ENCODE assay signal across 1 cellular context in the genomic region with DNA sequence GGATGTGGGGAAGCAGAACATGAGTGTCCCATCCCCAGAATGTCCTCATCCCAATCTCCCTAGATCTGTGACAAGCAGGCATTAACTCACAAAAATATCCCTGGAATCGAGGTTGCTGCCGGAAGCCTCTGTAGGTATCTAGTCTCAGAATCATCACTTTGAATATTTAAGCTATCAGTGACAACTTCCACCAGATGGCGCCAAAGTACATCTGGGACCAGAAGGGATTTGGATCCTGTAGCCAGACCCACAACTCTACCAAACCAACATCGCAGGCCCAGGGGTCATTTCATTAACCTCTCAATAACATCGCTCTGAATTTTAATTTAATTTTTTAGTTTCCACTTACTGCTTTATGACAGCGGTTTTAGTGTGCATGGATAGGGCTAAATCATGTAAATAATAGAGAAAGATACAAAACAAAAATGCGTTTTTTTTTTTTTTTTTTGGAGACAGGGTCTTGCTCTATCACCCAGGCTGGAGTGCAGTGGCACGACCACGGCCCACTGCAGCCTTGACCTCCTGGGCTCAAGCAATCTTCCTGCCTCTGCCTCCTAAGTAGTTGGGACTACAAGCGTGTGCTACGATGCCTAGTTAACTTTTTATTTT.
A peak's percentile ranks its signal among the peaks of the same experiment; 100 is the strongest.
TF ChIP-seq lines count a peak whose summit lies in the region.

No MANE protein-coding gene starts in this region.

TF ChIP-seq in HepG2, 621 proteins besides CTCF, POLR2A, EP300 and RAD21 (continued from another document and continues in another):
- TF ChIP-seq SMC3 (IDR thresholded peaks at IDR 0.05; ENCODE audit: low read length) (peak; percentile 66), TP53 (CRISPR knock-in tag; conservative IDR thresholded peaks at IDR 0.05) (no peak), ZMYM3 (CRISPR knock-in tag; IDR thresholded peaks at IDR 0.05) (no peak), ZNF75D (CRISPR knock-in tag; IDR thresholded peaks at IDR 0.05; ENCODE audit: borderline replicate concordance) (no peak), SIX4 (CRISPR knock-in tag; IDR thresholded peaks at IDR 0.05) (no peak), MAFK (conservative IDR thresholded peaks at IDR 0.05 in 1 of 2, IDR thresholded peaks at IDR 0.05 in 1 of 2; ENCODE audit: low read length in 2 of 2) (no peak), CBX5 (CRISPR knock-in tag; IDR thresholded peaks at IDR 0.05; ENCODE audit: borderline replicate concordance) (no peak), ZNF446 (CRISPR knock-in tag; IDR thresholded peaks at IDR 0.05) (no peak), ZNF367 (CRISPR knock-in tag; IDR thresholded peaks at IDR 0.05; ENCODE audit: borderline replicate concordance) (no peak), ZNF761 (CRISPR knock-in tag; conservative IDR thresholded peaks at IDR 0.05) (no peak), RARA (CRISPR knock-in tag; IDR thresholded peaks at IDR 0.05) (no peak), CBX2 (IDR thresholded peaks at IDR 0.05; ENCODE audit: low read depth, low read length) (no peak), CBX2 (CRISPR knock-in tag; IDR thresholded peaks at IDR 0.05; ENCODE audit: low read depth) (no peak), SRF (IDR thresholded peaks at IDR 0.05; ENCODE audit: low read depth, low read length) (no peak), ZNF773 (CRISPR knock-in tag; IDR thresholded peaks at IDR 0.05; ENCODE audit: borderline replicate concordance) (no peak), HDAC2 (CRISPR knock-in tag; IDR thresholded peaks at IDR 0.05) (0 out of 2 replicates have a peak, but pooled peaks have one; percentile 9), HOXA7 (CRISPR knock-in tag; IDR thresholded peaks at IDR 0.05) (no peak), HMG20A (CRISPR knock-in tag; IDR thresholded peaks at IDR 0.05; ENCODE audit: borderline replicate concordance) (no peak), ZSCAN31 (CRISPR knock-in tag; IDR thresholded peaks at IDR 0.05; ENCODE audit: low read depth) (no peak), ATF1 (CRISPR knock-in tag; IDR thresholded peaks at IDR 0.05) (0 out of 2 replicates have a peak, but pooled peaks have one; percentile 4), ZNF775 (CRISPR knock-in tag; IDR thresholded peaks at IDR 0.05; ENCODE audit: borderline replicate concordance) (no peak), ZNF121 (CRISPR knock-in tag; IDR thresholded peaks at IDR 0.05) (peak; percentile 38; the same call in 1 of the 2 replicates), ZNF460 (CRISPR knock-in tag; IDR thresholded peaks at IDR 0.05; ENCODE audit: borderline replicate concordance) (no peak), HES4 (CRISPR knock-in tag; IDR thresholded peaks at IDR 0.05; ENCODE audit: borderline replicate concordance) (no peak), XRCC5 (optimal IDR thresholded peaks at IDR 0.05; ENCODE audit: low read length) (peak; percentile 33), CBFB (CRISPR knock-in tag; IDR thresholded peaks at IDR 0.05) (no peak)
- TF ChIP-seq, protein P1, sequence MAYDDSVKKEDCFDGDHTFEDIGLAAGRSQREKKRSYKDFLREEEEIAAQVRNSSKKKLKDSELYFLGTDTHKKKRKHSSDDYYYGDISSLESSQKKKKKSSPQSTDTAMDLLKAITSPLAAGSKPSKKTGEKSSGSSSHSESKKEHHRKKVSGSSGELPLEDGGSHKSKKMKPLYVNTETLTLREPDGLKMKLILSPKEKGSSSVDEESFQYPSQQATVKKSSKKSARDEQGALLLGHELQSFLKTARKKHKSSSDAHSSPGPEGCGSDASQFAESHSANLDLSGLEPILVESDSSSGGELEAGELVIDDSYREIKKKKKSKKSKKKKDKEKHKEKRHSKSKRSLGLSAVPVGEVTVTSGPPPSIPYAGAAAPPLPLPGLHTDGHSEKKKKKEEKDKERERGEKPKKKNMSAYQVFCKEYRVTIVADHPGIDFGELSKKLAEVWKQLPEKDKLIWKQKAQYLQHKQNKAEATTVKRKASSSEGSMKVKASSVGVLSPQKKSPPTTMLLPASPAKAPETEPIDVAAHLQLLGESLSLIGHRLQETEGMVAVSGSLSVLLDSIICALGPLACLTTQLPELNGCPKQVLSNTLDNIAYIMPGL (CRISPR knock-in tag; IDR thresholded peaks at IDR 0.05; ENCODE audit: borderline replicate concordance in 1 of 2, low read depth in 1 of 2), result peak; percentile 24 to 38; a peak in 2 of 4 replicates
- TF ChIP-seq, protein P2, sequence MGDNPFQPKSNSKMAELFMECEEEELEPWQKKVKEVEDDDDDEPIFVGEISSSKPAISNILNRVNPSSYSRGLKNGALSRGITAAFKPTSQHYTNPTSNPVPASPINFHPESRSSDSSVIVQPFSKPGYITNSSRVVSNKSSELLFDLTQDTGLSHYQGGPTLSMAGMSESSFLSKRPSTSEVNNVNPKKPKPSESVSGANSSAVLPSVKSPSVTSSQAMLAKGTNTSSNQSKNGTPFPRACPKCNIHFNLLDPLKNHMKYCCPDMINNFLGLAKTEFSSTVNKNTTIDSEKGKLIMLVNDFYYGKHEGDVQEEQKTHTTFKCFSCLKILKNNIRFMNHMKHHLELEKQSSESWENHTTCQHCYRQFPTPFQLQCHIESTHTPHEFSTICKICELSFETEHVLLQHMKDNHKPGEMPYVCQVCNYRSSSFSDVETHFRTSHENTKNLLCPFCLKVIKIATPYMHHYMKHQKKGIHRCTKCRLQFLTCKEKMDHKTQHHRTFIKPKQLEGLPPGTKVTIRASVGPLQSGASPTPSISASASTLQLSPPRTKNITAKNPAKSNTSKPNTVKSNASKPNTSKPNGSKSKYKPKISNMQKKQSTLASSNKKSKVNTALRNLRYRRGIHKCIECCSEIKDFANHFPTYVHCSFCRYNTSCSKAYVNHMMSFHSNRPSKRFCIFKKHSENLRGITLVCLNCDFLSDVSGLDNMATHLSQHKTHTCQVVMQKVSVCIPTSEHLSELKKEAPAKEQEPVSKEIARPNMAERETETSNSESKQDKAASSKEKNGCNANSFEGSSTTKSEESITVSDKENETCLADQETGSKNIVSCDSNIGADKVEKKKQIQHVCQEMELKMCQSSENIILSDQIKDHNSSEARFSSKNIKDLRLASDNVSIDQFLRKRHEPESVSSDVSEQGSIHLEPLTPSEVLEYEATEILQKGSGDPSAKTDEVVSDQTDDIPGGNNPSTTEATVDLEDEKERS (CRISPR knock-in tag; IDR thresholded peaks at IDR 0.05), result no peak
- TF ChIP-seq, protein P3, sequence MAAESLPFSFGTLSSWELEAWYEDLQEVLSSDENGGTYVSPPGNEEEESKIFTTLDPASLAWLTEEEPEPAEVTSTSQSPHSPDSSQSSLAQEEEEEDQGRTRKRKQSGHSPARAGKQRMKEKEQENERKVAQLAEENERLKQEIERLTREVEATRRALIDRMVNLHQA (CRISPR knock-in tag; IDR thresholded peaks at IDR 0.05), result no peak
- TF ChIP-seq, protein P4, sequence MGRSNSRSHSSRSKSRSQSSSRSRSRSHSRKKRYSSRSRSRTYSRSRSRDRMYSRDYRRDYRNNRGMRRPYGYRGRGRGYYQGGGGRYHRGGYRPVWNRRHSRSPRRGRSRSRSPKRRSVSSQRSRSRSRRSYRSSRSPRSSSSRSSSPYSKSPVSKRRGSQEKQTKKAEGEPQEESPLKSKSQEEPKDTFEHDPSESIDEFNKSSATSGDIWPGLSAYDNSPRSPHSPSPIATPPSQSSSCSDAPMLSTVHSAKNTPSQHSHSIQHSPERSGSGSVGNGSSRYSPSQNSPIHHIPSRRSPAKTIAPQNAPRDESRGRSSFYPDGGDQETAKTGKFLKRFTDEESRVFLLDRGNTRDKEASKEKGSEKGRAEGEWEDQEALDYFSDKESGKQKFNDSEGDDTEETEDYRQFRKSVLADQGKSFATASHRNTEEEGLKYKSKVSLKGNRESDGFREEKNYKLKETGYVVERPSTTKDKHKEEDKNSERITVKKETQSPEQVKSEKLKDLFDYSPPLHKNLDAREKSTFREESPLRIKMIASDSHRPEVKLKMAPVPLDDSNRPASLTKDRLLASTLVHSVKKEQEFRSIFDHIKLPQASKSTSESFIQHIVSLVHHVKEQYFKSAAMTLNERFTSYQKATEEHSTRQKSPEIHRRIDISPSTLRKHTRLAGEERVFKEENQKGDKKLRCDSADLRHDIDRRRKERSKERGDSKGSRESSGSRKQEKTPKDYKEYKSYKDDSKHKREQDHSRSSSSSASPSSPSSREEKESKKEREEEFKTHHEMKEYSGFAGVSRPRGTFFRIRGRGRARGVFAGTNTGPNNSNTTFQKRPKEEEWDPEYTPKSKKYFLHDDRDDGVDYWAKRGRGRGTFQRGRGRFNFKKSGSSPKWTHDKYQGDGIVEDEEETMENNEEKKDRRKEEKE (IDR thresholded peaks at IDR 0.05), result no peak
- TF ChIP-seq, protein P5, sequence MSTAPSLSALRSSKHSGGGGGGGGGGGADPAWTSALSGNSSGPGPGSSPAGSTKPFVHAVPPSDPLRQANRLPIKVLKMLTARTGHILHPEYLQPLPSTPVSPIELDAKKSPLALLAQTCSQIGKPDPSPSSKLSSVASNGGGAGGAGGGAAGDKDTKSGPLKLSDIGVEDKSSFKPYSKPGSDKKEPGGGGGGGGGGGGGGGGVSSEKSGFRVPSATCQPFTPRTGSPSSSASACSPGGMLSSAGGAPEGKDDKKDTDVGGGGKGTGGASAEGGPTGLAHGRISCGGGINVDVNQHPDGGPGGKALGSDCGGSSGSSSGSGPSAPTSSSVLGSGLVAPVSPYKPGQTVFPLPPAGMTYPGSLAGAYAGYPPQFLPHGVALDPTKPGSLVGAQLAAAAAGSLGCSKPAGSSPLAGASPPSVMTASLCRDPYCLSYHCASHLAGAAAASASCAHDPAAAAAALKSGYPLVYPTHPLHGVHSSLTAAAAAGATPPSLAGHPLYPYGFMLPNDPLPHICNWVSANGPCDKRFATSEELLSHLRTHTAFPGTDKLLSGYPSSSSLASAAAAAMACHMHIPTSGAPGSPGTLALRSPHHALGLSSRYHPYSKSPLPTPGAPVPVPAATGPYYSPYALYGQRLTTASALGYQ (CRISPR knock-in tag; IDR thresholded peaks at IDR 0.05), result no peak
- TF ChIP-seq, protein P6, sequence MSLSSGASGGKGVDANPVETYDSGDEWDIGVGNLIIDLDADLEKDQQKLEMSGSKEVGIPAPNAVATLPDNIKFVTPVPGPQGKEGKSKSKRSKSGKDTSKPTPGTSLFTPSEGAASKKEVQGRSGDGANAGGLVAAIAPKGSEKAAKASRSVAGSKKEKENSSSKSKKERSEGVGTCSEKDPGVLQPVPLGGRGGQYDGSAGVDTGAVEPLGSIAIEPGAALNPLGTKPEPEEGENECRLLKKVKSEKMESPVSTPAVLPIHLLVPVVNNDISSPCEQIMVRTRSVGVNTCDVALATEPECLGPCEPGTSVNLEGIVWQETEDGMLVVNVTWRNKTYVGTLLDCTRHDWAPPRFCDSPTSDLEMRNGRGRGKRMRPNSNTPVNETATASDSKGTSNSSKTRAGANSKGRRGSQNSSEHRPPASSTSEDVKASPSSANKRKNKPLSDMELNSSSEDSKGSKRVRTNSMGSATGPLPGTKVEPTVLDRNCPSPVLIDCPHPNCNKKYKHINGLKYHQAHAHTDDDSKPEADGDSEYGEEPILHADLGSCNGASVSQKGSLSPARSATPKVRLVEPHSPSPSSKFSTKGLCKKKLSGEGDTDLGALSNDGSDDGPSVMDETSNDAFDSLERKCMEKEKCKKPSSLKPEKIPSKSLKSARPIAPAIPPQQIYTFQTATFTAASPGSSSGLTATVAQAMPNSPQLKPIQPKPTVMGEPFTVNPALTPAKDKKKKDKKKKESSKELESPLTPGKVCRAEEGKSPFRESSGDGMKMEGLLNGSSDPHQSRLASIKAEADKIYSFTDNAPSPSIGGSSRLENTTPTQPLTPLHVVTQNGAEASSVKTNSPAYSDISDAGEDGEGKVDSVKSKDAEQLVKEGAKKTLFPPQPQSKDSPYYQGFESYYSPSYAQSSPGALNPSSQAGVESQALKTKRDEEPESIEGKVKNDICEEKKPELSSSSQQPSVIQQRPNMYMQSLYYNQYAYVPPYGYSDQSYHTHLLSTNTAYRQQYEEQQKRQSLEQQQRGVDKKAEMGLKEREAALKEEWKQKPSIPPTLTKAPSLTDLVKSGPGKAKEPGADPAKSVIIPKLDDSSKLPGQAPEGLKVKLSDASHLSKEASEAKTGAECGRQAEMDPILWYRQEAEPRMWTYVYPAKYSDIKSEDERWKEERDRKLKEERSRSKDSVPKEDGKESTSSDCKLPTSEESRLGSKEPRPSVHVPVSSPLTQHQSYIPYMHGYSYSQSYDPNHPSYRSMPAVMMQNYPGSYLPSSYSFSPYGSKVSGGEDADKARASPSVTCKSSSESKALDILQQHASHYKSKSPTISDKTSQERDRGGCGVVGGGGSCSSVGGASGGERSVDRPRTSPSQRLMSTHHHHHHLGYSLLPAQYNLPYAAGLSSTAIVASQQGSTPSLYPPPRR (CRISPR knock-in tag; IDR thresholded peaks at IDR 0.05; ENCODE audit: borderline replicate concordance), result no peak
- TF ChIP-seq, protein P7, sequence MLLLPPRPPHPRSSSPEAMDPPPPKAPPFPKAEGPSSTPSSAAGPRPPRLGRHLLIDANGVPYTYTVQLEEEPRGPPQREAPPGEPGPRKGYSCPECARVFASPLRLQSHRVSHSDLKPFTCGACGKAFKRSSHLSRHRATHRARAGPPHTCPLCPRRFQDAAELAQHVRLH (CRISPR knock-in tag; IDR thresholded peaks at IDR 0.05; ENCODE audit: borderline replicate concordance, low read depth), result 0 out of 2 replicates have a peak, but pooled peaks have one; percentile 21
- TF ChIP-seq, protein P8, sequence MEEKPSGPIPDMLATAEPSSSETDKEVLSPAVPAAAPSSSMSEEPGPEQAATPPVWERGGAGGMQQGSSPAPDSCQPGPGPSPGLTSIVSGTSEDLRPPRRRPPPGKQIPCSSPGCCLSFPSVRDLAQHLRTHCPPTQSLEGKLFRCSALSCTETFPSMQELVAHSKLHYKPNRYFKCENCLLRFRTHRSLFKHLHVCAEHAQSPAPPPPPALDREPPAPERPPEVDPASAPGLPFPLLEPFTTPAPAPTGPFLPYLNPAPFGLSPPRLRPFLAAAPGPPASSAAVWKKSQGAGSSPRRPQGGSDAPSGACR (CRISPR knock-in tag; IDR thresholded peaks at IDR 0.05), result no peak
- TF ChIP-seq, protein P9, sequence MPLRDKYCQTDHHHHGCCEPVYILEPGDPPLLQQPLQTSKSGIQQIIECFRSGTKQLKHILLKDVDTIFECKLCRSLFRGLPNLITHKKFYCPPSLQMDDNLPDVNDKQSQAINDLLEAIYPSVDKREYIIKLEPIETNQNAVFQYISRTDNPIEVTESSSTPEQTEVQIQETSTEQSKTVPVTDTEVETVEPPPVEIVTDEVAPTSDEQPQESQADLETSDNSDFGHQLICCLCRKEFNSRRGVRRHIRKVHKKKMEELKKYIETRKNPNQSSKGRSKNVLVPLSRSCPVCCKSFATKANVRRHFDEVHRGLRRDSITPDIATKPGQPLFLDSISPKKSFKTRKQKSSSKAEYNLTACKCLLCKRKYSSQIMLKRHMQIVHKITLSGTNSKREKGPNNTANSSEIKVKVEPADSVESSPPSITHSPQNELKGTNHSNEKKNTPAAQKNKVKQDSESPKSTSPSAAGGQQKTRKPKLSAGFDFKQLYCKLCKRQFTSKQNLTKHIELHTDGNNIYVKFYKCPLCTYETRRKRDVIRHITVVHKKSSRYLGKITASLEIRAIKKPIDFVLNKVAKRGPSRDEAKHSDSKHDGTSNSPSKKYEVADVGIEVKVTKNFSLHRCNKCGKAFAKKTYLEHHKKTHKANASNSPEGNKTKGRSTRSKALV (CRISPR knock-in tag; IDR thresholded peaks at IDR 0.05), result no peak
- TF ChIP-seq, protein P10, sequence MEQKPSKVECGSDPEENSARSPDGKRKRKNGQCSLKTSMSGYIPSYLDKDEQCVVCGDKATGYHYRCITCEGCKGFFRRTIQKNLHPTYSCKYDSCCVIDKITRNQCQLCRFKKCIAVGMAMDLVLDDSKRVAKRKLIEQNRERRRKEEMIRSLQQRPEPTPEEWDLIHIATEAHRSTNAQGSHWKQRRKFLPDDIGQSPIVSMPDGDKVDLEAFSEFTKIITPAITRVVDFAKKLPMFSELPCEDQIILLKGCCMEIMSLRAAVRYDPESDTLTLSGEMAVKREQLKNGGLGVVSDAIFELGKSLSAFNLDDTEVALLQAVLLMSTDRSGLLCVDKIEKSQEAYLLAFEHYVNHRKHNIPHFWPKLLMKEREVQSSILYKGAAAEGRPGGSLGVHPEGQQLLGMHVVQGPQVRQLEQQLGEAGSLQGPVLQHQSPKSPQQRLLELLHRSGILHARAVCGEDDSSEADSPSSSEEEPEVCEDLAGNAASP (CRISPR knock-in tag; IDR thresholded peaks at IDR 0.05; ENCODE audit: borderline replicate concordance), result no peak
